In the genomic region with DNA sequence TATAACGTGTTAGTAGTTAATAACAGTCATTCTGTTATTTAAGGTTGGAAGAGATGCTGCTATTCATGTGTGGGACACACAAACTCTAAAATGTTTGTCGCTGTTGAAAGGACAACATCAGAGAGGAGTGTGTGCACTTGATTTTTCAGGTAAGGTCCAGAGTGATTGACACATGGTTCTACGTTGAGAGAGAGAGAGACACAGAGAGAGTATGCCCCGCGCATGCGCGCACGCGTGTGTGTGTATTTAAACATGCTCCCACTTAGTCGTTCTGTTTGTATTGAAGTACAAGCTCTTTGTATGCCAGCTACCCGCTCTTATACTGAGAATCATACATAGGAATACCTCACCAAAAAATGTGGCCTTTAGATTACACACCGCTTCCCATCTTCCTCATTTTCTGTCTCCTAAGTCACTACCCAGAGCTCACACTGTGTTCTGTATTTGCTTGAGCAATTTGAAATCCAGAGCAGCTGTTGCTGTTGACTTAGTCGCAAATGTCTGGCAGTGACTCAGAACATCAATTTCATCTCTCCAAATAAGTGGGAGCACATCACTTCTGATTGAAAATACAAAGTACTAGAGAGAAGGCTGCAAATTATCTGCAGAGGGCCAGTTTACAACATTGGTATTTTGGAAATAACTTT, we compare ENCODE assay signal across 13 cellular contexts.
A peak's percentile ranks its signal among the peaks of the same experiment; 100 is the strongest.
DNase-seq lines count a peak whose midpoint lies in the region; FAIRE-seq and TF ChIP-seq lines count a peak whose summit lies in the region.
"Had no signal": no experiment of that assay in that cellular context is flagged by ENCODE, and none has a peak within 500 bp of the region (broad histone marks: within the 10 kb centered on the region; RNA-seq: fewer than 3 reads in every experiment).

No MANE protein-coding gene starts in this region.

- peak; percentile 57 for DNase-seq in AG10803 (ENCODE audit: low read depth)
- peak; percentile 45 for DNase-seq in NB4 (ENCODE audit: low read depth)
- DNase-seq in NCI-H748 (lab: John Stamatoyannopoulos, UW; ENCODE audit: unreplicated experiment) = peak; percentile 93
- DNase-seq in fibroblast of mammary gland (ENCODE audit: low read depth) = peak; percentile 78
- no peak for DNase-seq in HAP-1 (ENCODE audit: low spot score in 2 of 2)
- no peak for DNase-seq in RCC 7860 (ENCODE audit: low spot score)
- DNase-seq in GF-D8 (lab: John Stamatoyannopoulos, UW) = no peak
- DNase-seq in amniotic stem cell (lab: John Stamatoyannopoulos, UW) = no peak
- DNase-seq: activated T-cell treated with anti-CD3 and anti-CD28 coated beads, Interleukin-2, amount 50 U/mL, for 48 hours; AML-193; foreskin melanocyte; posterior cingulate gyrus had no signal

- TF ChIP-seq CTCF in AG10803 (conservative IDR thresholded peaks at IDR 0.05; ENCODE audit: low read length) = no peak
- TF ChIP-seq CTCF in NB4 (IDR thresholded peaks at IDR 0.05; ENCODE audit: low read depth, low read length) = no peak
- no peak for TF ChIP-seq CTCF in fibroblast of mammary gland (conservative IDR thresholded peaks at IDR 0.05; ENCODE audit: control insufficient read depth, insufficient read depth, low read depth, low read length)

- H3K27me3 ChIP-seq in HAP-1 (ENCODE audit: low read depth) = no peaks in the 10 kb centered on the region
- H3K27me3 ChIP-seq: tibial nerve had no signal

- in situ Hi-C loops in HAP-1 (cut with MboI; ENCODE audit: low sequenced_read_pairs) = no loop called here

- no peaks in the 10 kb centered on the region for H3K9me3 ChIP-seq in HAP-1
- H3K9me3 ChIP-seq: tibial nerve had no signal

- no peak for FAIRE-seq in RCC 7860 (lab: Jason Lieb, UNC)

- peaks cover 26% of the 10 kb centered on the region for H3K4me1 ChIP-seq in HAP-1
- H3K4me1 ChIP-seq: tibial nerve had no signal

- no peaks in the 10 kb centered on the region for H3K36me3 ChIP-seq in HAP-1 (replicated peaks)
- H3K36me3 ChIP-seq: tibial nerve had no signal

- H3K4me3 ChIP-seq in AG10803 (ENCODE audit: low read length) (no peak overlapping the region), NB4 (ENCODE audit: low read depth, low read length) (no peak overlapping the region), fibroblast of mammary gland (ENCODE audit: control insufficient read depth, low read depth, low read length) (no peak overlapping the region), HAP-1 (no peak overlapping the region)
- H3K4me3 ChIP-seq: tibial nerve had no signal

- TF ChIP-seq POLR2A in NB4 (IDR thresholded peaks at IDR 0.05; ENCODE audit: extremely low read depth, insufficient read length) = no peak

Comparison
In these comparisons a context has a peak if more than half of its experiments do, and no peak if none do; other contexts are left out.
1. DNase-seq: peak in AG10803 (single experiment), NB4 (single experiment), NCI-H748 (single experiment) and fibroblast of mammary gland (single experiment); none in HAP-1 (0 of 2), RCC 7860 (single experiment), GF-D8 (single experiment) and amniotic stem cell (single experiment).